ENCODE assay signal across 37 cellular contexts in the genomic region with DNA sequence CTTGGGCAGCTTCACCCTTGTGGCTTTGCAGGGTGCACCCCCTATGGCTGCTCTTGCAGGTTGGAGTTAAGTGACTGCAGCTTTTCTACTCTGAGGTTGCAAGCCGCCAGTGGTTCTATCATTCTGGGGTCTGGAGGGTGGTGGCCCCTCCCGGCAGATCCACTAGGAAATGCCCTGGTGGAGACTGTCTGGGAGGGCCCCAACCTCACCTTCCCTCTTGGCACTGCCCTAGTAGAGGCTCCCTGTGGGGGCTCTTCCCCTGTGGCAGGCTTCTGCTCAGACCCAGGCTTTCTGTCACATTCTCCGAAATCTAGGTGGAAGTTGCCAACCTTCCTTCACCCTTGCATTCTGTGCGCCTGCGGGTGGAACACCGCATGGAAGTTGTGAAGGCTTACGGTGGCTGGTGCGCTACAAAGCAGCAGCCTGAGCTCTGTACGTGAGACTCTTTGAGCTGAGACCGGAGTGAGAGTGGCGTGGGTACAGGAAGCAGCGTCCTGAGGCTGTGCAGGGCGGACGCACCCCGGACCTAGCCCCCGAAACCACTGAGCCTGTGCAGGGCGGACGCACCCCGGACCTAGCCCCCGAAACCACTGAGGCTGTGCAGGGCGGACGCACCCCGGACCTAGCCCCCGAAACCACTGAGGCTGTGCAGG.
"Had no signal": no experiment of that assay in that cellular context is flagged by ENCODE, and none has a peak within 500 bp of the region (broad histone marks: within the 10 kb centered on the region; RNA-seq: fewer than 3 reads in every experiment).

No MANE protein-coding gene starts in this region.

- H3K36me3 ChIP-seq: adrenal gland, brain microvascular endothelial cell, breast epithelium had no signal

- H3K9me3 Mint-ChIP-seq: activated CD4-positive, alpha-beta T cell treated with anti-CD3 and anti-CD28 coated beads, Interleukin-2, amount 10 ng/mL, durations not matched to agents 24 days and 14 days had no signal

- ATAC-seq: activated CD8-positive, alpha-beta T cell treated with anti-CD3 and anti-CD28 coated beads for 36 hours; activated naive CD4-positive, alpha-beta T cell treated with anti-CD3 and anti-CD28 coated beads, Interleukin-2, amount 50 U/mL, for 72 hours; activated T-cell treated with anti-CD3 and anti-CD28 coated beads, Interleukin-2, amount 50 U/mL, for 4 hours; activated T-cell treated with anti-CD3 and anti-CD28 coated beads, Interleukin-2, amount 50 U/mL, for 72 hours; activated T-helper 17 cell treated with anti-CD3 and anti-CD28 coated beads, Interleukin-2, amount 50 U/mL, for 72 hours; body of pancreas had no signal

- H3K27ac Mint-ChIP-seq: activated B cell treated with CpG ODN at 0.5 μM for 24 hours; activated CD4-positive, alpha-beta memory T cell treated with anti-CD3 and anti-CD28 coated beads for 36 hours; activated CD4-positive, alpha-beta T cell treated with anti-CD3 and anti-CD28 coated beads, Interleukin-2, amount 10 ng/mL, durations not matched to agents 24 days and 14 days; activated CD8-positive, alpha-beta T cell treated with anti-CD3 and anti-CD28 coated beads for 36 hours; activated naive CD4-positive, alpha-beta T cell treated with anti-CD3 and anti-CD28 coated beads for 36 hours; activated naive CD4-positive, alpha-beta T cell treated with anti-CD3 and anti-CD28 coated beads, Interleukin-2, amount 50 U/mL, for 72 hours; activated naive CD8-positive, alpha-beta T cell treated with anti-CD3 and anti-CD28 coated beads for 36 hours; activated T-cell treated with anti-CD3 and anti-CD28 coated beads, Interleukin-2, amount 50 U/mL, for 72 hours; activated T-helper 1 cell treated with anti-CD3 and anti-CD28 coated beads, Interleukin-12 subunit alpha, Interleukin-12 subunit beta, Interleukin-2, Interleukin-4 antibody, amounts not matched to agents 30 ng/mL and 10 ng/mL and 1 ng/mL, durations not matched to agents 14 hours and 24 hours and 36 hours; activated T-helper 17 cell treated with anti-CD3 and anti-CD28 coated beads, Interleukin-2, amount 50 U/mL, for 72 hours; T-helper 1 cell treated with Interleukin-12 subunit alpha and Interleukin-12 subunit beta and Interleukin-4 antibody, amounts not matched to agents 30 μg/mL and 1 μg/mL, for 36 hours; T-helper 2 cell treated with Interferon-gamma antibody and Interleukin-4, amounts not matched to agents 5 μg/mL and 100 μg/mL, for 36 hours had no signal

- H3K9me3 ChIP-seq: adrenal gland, body of pancreas, breast epithelium had no signal

- H3K4me1 Mint-ChIP-seq: activated B cell treated with CpG ODN at 0.5 μM for 24 hours; activated CD4-positive, alpha-beta T cell treated with anti-CD3 and anti-CD28 coated beads, Interleukin-2, amount 10 ng/mL, durations not matched to agents 24 days and 14 days; activated naive CD8-positive, alpha-beta T cell treated with anti-CD3 and anti-CD28 coated beads for 36 hours; activated T-helper 17 cell treated with anti-CD3 and anti-CD28 coated beads, Interleukin-2, amount 50 U/mL, for 72 hours had no signal

- H3K27me3 ChIP-seq: adrenal gland, body of pancreas, brain microvascular endothelial cell, breast epithelium had no signal

- H3K4me3 ChIP-seq: adrenal gland, body of pancreas, breast epithelium had no signal

- DNase-seq: activated B cell treated with CpG ODN at 0.5 μM for 24 hours; activated CD4-positive, alpha-beta memory T cell treated with anti-CD3 and anti-CD28 coated beads for 36 hours; activated CD4-positive, alpha-beta T cell treated with anti-CD3 and anti-CD28 coated beads for 4 hours; activated CD4-positive, alpha-beta T cell treated with anti-CD3 and anti-CD28 coated beads, Interleukin-2, amount 10 ng/mL, durations not matched to agents 24 days and 14 days; activated CD4-positive, alpha-beta T cell treated with anti-CD3 and anti-CD28 coated beads, Interleukin-2, amount 50 U/mL, for 1 hour; activated CD4-positive, alpha-beta T cell treated with anti-CD3 and anti-CD28 coated beads, Interleukin-2, amount 50 U/mL, for 4 hours; activated CD4-positive, CD25-positive, alpha-beta regulatory T cell treated with anti-CD3 and anti-CD28 coated beads, Interleukin-2, amount 50 U/mL, for 72 hours; activated CD8-positive, alpha-beta memory T cell treated with anti-CD3 and anti-CD28 coated beads, Interleukin-2, amount 50 U/mL, for 4 hours; activated CD8-positive, alpha-beta T cell treated with anti-CD3 and anti-CD28 coated beads for 36 hours; activated effector memory CD4-positive, alpha-beta T cell treated with anti-CD3 and anti-CD28 coated beads, Interleukin-2, amount 50 U/mL, for 16 hours; activated gamma-delta T cell treated with Interleukin-2 at 50 U/mL for 16 hours; activated naive CD4-positive, alpha-beta T cell; activated naive CD4-positive, alpha-beta T cell treated with anti-CD3 and anti-CD28 coated beads for 36 hours; activated naive CD4-positive, alpha-beta T cell treated with anti-CD3 and anti-CD28 coated beads, Interleukin-2, amount 50 U/mL, for 16 hours; activated naive CD8-positive, alpha-beta T cell treated with anti-CD3 and anti-CD28 coated beads for 36 hours; activated T-cell treated with anti-CD3 and anti-CD28 coated beads for 4 hours; activated T-cell treated with anti-CD3 and anti-CD28 coated beads, Interleukin-2, amount 50 U/mL, for 1 hour; activated T-cell treated with anti-CD3 and anti-CD28 coated beads, Interleukin-2, amount 50 U/mL, for 4 hours; activated T-cell treated with anti-CD3 and anti-CD28 coated beads, Interleukin-2, amount 50 U/mL, for 72 hours; adrenal gland; amniotic stem cell; aorta; body of pancreas; brain microvascular endothelial cell; central memory CD4-positive, alpha-beta T cell; T-helper 1 cell; T-helper 2 cell; T-helper 9 cell had no signal

- H3K36me3 Mint-ChIP-seq: activated CD4-positive, alpha-beta memory T cell treated with anti-CD3 and anti-CD28 coated beads for 36 hours; activated naive CD8-positive, alpha-beta T cell treated with anti-CD3 and anti-CD28 coated beads for 36 hours had no signal

- H3K4me3 Mint-ChIP-seq: activated B cell treated with CpG ODN at 0.5 μM for 24 hours; activated CD4-positive, alpha-beta memory T cell treated with anti-CD3 and anti-CD28 coated beads for 36 hours; activated CD4-positive, alpha-beta T cell treated with anti-CD3 and anti-CD28 coated beads, Interleukin-2, amount 10 ng/mL, durations not matched to agents 24 days and 14 days; activated CD8-positive, alpha-beta T cell treated with anti-CD3 and anti-CD28 coated beads for 36 hours; activated naive CD4-positive, alpha-beta T cell treated with anti-CD3 and anti-CD28 coated beads for 36 hours; activated naive CD8-positive, alpha-beta T cell treated with anti-CD3 and anti-CD28 coated beads for 36 hours; activated T-cell treated with anti-CD3 and anti-CD28 coated beads, Interleukin-2, amount 50 U/mL, for 4 hours; activated T-cell treated with anti-CD3 and anti-CD28 coated beads, Interleukin-2, amount 50 U/mL, for 72 hours; activated T-helper 1 cell treated with anti-CD3 and anti-CD28 coated beads, Interleukin-12 subunit alpha, Interleukin-12 subunit beta, Interleukin-2, Interleukin-4 antibody, amounts not matched to agents 30 ng/mL and 10 ng/mL and 1 ng/mL, durations not matched to agents 14 hours and 24 hours and 36 hours; activated T-helper 17 cell treated with anti-CD3 and anti-CD28 coated beads, Interleukin-2, amount 50 U/mL, for 72 hours; T-helper 1 cell treated with Interleukin-12 subunit alpha and Interleukin-12 subunit beta and Interleukin-4 antibody, amounts not matched to agents 30 μg/mL and 1 μg/mL, for 36 hours; T-helper 2 cell treated with Interferon-gamma antibody and Interleukin-4, amounts not matched to agents 5 μg/mL and 100 μg/mL, for 36 hours had no signal

- FAIRE-seq: astrocyte, TTC549 had no signal

- H3K4me1 ChIP-seq: adrenal gland, body of pancreas, breast epithelium had no signal

- H3K27me3 Mint-ChIP-seq: activated B cell treated with CpG ODN at 0.5 μM for 24 hours; activated CD4-positive, alpha-beta memory T cell treated with anti-CD3 and anti-CD28 coated beads for 36 hours; activated CD4-positive, alpha-beta T cell treated with anti-CD3 and anti-CD28 coated beads, Interleukin-2, amount 10 ng/mL, durations not matched to agents 24 days and 14 days; activated CD8-positive, alpha-beta T cell treated with anti-CD3 and anti-CD28 coated beads for 36 hours; activated naive CD8-positive, alpha-beta T cell treated with anti-CD3 and anti-CD28 coated beads for 36 hours; activated T-helper 17 cell treated with anti-CD3 and anti-CD28 coated beads, Interleukin-2, amount 50 U/mL, for 72 hours had no signal

- H3K27ac ChIP-seq: adrenal gland, body of pancreas, brain microvascular endothelial cell, breast epithelium, VCaP had no signal
